Comparison of ENCODE assay signal across 1 cellular context in the genomic region with DNA sequence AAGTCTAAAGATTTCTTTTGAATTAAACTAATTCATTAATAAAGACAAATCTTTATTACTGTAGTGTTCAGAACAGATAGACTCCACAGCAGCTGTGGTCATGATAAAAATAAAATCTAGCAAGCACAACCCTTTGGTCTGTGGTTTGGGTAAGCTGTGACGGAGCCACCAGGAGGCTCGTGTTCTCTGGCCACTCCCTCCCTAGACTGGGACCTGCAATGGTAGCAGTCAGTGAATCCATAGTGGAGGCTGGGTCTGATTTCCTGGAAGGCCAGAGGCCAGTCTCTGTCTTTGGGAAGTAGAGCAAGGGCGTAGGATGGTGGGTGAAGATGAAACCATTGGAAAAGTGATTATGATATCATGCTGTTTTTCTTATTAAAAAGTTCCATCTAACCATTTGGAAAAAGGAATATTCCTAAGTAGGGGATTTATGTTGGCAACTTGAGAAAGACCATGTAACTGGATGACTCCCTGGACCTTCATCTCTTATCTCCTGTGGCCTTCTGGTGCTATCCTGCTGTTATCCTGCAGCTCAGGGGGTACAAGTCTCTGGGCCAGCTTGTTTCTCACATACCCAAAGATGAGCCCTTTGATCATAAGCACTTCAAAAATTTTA.
TF ChIP-seq lines count a peak whose summit lies in the region.

No MANE protein-coding gene starts in this region.

TF ChIP-seq in K562, 482 proteins besides CTCF, POLR2A, EP300 and RAD21 (continued from another document and continues in another):
- no peak for TF ChIP-seq ZNF740 (CRISPR knock-in tag; IDR thresholded peaks at IDR 0.05)
- TF ChIP-seq ZNF740 (tag; IDR thresholded peaks at IDR 0.05) = no peak
- no peak for TF ChIP-seq PCBP1 (IDR thresholded peaks at IDR 0.05; ENCODE audit: low read depth, low read length, poor library complexity, severe bottlenecking)
- TF ChIP-seq YBX1 (IDR thresholded peaks at IDR 0.05) = no peak
- peak; percentile 97 for TF ChIP-seq LEF1 (IDR thresholded peaks at IDR 0.05)
- TF ChIP-seq ETS1 (conservative IDR thresholded peaks at IDR 0.05; ENCODE audit: control insufficient read depth, low read depth, low read length) = no peak; the same call in 1 of the 2 replicates
- TF ChIP-seq ZNF253 (CRISPR knock-in tag; conservative IDR thresholded peaks at IDR 0.05) = no peak
- no peak for TF ChIP-seq RBM25 (IDR thresholded peaks at IDR 0.05; ENCODE audit: low read depth, low read length, severe bottlenecking)
- no peak for TF ChIP-seq FOXP4 (CRISPR knock-in tag; IDR thresholded peaks at IDR 0.05; ENCODE audit: borderline replicate concordance)
- TF ChIP-seq ZNF77 (CRISPR knock-in tag; IDR thresholded peaks at IDR 0.05) = no peak
- TF ChIP-seq ZNF41 (CRISPR knock-in tag; conservative IDR thresholded peaks at IDR 0.05) = no peak; the same call in 1 of the 2 replicates
- no peak for TF ChIP-seq HNRNPLL (IDR thresholded peaks at IDR 0.05; ENCODE audit: low read depth, low read length, poor library complexity, severe bottlenecking)
- peak; percentile 73 for TF ChIP-seq MTA1 (IDR thresholded peaks at IDR 0.05; ENCODE audit: borderline replicate concordance)
- TF ChIP-seq FOXK2 (conservative IDR thresholded peaks at IDR 0.05 in 1 of 2, IDR thresholded peaks at IDR 0.05 in 1 of 2; ENCODE audit: low read depth in 2 of 2) = peak in 1 of 2 experiments; percentile 47; a peak in 3 of 4 replicates
- TF ChIP-seq GMEB1 (CRISPR knock-in tag; IDR thresholded peaks at IDR 0.05) = 0 out of 2 replicates have a peak, but pooled peaks have one; percentile 5
- peak; percentile 54 for TF ChIP-seq ZFP36 (IDR thresholded peaks at IDR 0.05; ENCODE audit: low read depth, low read length, partially characterized antibody)
- TF ChIP-seq ZNF830 (CRISPR knock-in tag; IDR thresholded peaks at IDR 0.05) = no peak
- no peak for TF ChIP-seq ASH1L (IDR thresholded peaks at IDR 0.05; ENCODE audit: borderline replicate concordance, low read depth, partially characterized antibody)
- TF ChIP-seq, protein P1, sequence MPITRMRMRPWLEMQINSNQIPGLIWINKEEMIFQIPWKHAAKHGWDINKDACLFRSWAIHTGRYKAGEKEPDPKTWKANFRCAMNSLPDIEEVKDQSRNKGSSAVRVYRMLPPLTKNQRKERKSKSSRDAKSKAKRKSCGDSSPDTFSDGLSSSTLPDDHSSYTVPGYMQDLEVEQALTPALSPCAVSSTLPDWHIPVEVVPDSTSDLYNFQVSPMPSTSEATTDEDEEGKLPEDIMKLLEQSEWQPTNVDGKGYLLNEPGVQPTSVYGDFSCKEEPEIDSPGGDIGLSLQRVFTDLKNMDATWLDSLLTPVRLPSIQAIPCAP (CRISPR knock-in tag; IDR thresholded peaks at IDR 0.05; ENCODE audit: borderline replicate concordance) = no peak
- no peak for TF ChIP-seq ZNF445 (CRISPR knock-in tag; IDR thresholded peaks at IDR 0.05; ENCODE audit: low read depth)
- TF ChIP-seq ZNF212 (CRISPR knock-in tag; IDR thresholded peaks at IDR 0.05) = 0 out of 2 replicates have a peak, but pooled peaks have one; percentile 37
- no peak for TF ChIP-seq BRCA1 (IDR thresholded peaks at IDR 0.05)
- TF ChIP-seq BRCA1 (CRISPR knock-in tag; IDR thresholded peaks at IDR 0.05) = no peak
- peak; percentile 66 for TF ChIP-seq NFIC (IDR thresholded peaks at IDR 0.05)
- TF ChIP-seq, protein P2, sequence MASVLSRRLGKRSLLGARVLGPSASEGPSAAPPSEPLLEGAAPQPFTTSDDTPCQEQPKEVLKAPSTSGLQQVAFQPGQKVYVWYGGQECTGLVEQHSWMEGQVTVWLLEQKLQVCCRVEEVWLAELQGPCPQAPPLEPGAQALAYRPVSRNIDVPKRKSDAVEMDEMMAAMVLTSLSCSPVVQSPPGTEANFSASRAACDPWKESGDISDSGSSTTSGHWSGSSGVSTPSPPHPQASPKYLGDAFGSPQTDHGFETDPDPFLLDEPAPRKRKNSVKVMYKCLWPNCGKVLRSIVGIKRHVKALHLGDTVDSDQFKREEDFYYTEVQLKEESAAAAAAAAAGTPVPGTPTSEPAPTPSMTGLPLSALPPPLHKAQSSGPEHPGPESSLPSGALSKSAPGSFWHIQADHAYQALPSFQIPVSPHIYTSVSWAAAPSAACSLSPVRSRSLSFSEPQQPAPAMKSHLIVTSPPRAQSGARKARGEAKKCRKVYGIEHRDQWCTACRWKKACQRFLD (CRISPR knock-in tag; IDR thresholded peaks at IDR 0.05) = peak; percentile 78
- TF ChIP-seq, protein P3, sequence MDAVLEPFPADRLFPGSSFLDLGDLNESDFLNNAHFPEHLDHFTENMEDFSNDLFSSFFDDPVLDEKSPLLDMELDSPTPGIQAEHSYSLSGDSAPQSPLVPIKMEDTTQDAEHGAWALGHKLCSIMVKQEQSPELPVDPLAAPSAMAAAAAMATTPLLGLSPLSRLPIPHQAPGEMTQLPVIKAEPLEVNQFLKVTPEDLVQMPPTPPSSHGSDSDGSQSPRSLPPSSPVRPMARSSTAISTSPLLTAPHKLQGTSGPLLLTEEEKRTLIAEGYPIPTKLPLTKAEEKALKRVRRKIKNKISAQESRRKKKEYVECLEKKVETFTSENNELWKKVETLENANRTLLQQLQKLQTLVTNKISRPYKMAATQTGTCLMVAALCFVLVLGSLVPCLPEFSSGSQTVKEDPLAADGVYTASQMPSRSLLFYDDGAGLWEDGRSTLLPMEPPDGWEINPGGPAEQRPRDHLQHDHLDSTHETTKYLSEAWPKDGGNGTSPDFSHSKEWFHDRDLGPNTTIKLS (IDR thresholded peaks at IDR 0.05; ENCODE audit: borderline replicate concordance, low read depth) = no peak; the same call in 1 of the 2 replicates
- TF ChIP-seq PYGO2 (tag; IDR thresholded peaks at IDR 0.05) = no peak
- TF ChIP-seq HIVEP1 (CRISPR knock-in tag; IDR thresholded peaks at IDR 0.05) = no peak
- TF ChIP-seq HNRNPUL1 (IDR thresholded peaks at IDR 0.05; ENCODE audit: low read length) = no peak
- TF ChIP-seq LARP7 (IDR thresholded peaks at IDR 0.05) = no peak
- peak; percentile 94 for TF ChIP-seq SMARCA4 (IDR thresholded peaks at IDR 0.05)
- TF ChIP-seq KLF16 (IDR thresholded peaks at IDR 0.05) = peak; percentile 78
- TF ChIP-seq USF2 (CRISPR knock-in tag; IDR thresholded peaks at IDR 0.05) = no peak
- peak; percentile 43 to 76; a peak in 3 of 4 replicates for TF ChIP-seq TRIM24 (IDR thresholded peaks at IDR 0.05)
- TF ChIP-seq GATAD2A (IDR thresholded peaks at IDR 0.05) = no peak; the same call in 1 of the 2 replicates
- peak; percentile 78; the same call in 1 of the 2 replicates for TF ChIP-seq TRIM28 (IDR thresholded peaks at IDR 0.05)
- 0 out of 2 replicates have a peak, but pooled peaks have one; percentile 43 for TF ChIP-seq KLF13 (tag; IDR thresholded peaks at IDR 0.05; ENCODE audit: borderline replicate concordance, low read depth)
- TF ChIP-seq DACH1 (IDR thresholded peaks at IDR 0.05; ENCODE audit: partially characterized antibody) = peak; percentile 31
- TF ChIP-seq, protein P4, sequence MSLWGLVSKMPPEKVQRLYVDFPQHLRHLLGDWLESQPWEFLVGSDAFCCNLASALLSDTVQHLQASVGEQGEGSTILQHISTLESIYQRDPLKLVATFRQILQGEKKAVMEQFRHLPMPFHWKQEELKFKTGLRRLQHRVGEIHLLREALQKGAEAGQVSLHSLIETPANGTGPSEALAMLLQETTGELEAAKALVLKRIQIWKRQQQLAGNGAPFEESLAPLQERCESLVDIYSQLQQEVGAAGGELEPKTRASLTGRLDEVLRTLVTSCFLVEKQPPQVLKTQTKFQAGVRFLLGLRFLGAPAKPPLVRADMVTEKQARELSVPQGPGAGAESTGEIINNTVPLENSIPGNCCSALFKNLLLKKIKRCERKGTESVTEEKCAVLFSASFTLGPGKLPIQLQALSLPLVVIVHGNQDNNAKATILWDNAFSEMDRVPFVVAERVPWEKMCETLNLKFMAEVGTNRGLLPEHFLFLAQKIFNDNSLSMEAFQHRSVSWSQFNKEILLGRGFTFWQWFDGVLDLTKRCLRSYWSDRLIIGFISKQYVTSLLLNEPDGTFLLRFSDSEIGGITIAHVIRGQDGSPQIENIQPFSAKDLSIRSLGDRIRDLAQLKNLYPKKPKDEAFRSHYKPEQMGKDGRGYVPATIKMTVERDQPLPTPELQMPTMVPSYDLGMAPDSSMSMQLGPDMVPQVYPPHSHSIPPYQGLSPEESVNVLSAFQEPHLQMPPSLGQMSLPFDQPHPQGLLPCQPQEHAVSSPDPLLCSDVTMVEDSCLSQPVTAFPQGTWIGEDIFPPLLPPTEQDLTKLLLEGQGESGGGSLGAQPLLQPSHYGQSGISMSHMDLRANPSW (CRISPR knock-in tag; IDR thresholded peaks at IDR 0.05) = no peak
- TF ChIP-seq, protein P5, sequence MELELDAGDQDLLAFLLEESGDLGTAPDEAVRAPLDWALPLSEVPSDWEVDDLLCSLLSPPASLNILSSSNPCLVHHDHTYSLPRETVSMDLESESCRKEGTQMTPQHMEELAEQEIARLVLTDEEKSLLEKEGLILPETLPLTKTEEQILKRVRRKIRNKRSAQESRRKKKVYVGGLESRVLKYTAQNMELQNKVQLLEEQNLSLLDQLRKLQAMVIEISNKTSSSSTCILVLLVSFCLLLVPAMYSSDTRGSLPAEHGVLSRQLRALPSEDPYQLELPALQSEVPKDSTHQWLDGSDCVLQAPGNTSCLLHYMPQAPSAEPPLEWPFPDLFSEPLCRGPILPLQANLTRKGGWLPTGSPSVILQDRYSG (tag; conservative IDR thresholded peaks at IDR 0.05; ENCODE audit: low read depth) = no peak
- TF ChIP-seq ZNF197 (CRISPR knock-in tag; IDR thresholded peaks at IDR 0.05; ENCODE audit: low read depth) = 0 out of 2 replicates have a peak, but pooled peaks have one; percentile 21
